ENCODE assay signal across 10 cellular contexts in genomic region chr2:157839162-157839801, GRCh38. TPM values are rescaled to one million over a fixed set of nuclear protein-coding genes. Genes with fewer than 3 reads are reported as not detected.
DNase-seq lines count a peak whose midpoint lies in the region; ATAC-seq and TF ChIP-seq lines count a peak whose summit lies in the region.
"Had no signal": no experiment of that assay in that cellular context is flagged by ENCODE, and none has a peak within 500 bp of the region (broad histone marks: within the 10 kb centered on the region; RNA-seq: fewer than 3 reads in every experiment).

No MANE protein-coding gene starts in this region.

- peaks cover 60% of the 10 kb centered on the region for H3K79me2 ChIP-seq in SK-N-SH (ENCODE audit: insufficient read depth)

- no peak overlapping the region; the same call in 1 of the 2 replicates for H3K9ac ChIP-seq in SK-N-SH

- H3K9me2 ChIP-seq in SK-N-SH = no peaks in the 10 kb centered on the region

- no peak for DNase-seq in activated naive CD8-positive, alpha-beta T cell treated with anti-CD3 and anti-CD28 coated beads, Interleukin-2, amount 50 U/mL, for 24 hours
- DNase-seq in activated naive CD8-positive, alpha-beta T cell treated with anti-CD3 and anti-CD28 coated beads for 36 hours = no peak
- peak; percentile 63 for DNase-seq in SK-N-SH
- peak in 1 of 3 donors; percentile 64 for DNase-seq in right cardiac atrium
- DNase-seq in uterus = no peak
- DNase-seq in cerebellar nuclear complex (lab: John Stamatoyannopoulos, UW) = no peak
- DNase-seq in amygdala (lab: John Stamatoyannopoulos, UW) = no peak

- H3K36me3 Mint-ChIP-seq in activated naive CD8-positive, alpha-beta T cell treated with anti-CD3 and anti-CD28 coated beads, Interleukin-2, amount 50 U/mL, for 24 hours (ENCODE audit: low read depth) = peaks cover 21% of the 10 kb centered on the region
- H3K36me3 Mint-ChIP-seq in activated naive CD8-positive, alpha-beta T cell treated with anti-CD3 and anti-CD28 coated beads for 36 hours = peaks cover 18% of the 10 kb centered on the region

- TF ChIP-seq CTCF in SK-N-SH (IDR thresholded peaks at IDR 0.05) = no peak
- no peak for TF ChIP-seq CTCF in uterus (IDR thresholded peaks at IDR 0.05)

- no peak overlapping the region for H2AFZ ChIP-seq in SK-N-SH (ENCODE audit: low read depth)

- TF ChIP-seq RAD21 in SK-N-SH (IDR thresholded peaks at IDR 0.05; ENCODE audit: low read length) = peak; percentile 4

- POLR2A ChIA-PET in SK-N-SH (lab: Yijun Ruan, JAX) = interaction anchor here (0.6 kb wide), 2 partner anchors 11 to 36 kb away, joined by 3 read pairs; no protein-coding TSS in a partner anchor

- peaks cover 4% of the 10 kb centered on the region; the same call in 1 of the 2 replicates for H4K20me1 ChIP-seq in SK-N-SH (ENCODE audit: insufficient read depth)

- H3K4me3 ChIP-seq in SK-N-SH (ENCODE audit: low read depth in 2 of 2, low read length in 1 of 2) = no peak overlapping the region
- no peak overlapping the region for H3K4me3 ChIP-seq in right cardiac atrium (ENCODE audit: low read length)
- no peak overlapping the region for H3K4me3 ChIP-seq in uterus

- CTCF ChIA-PET in SK-N-SH (lab: Yijun Ruan, JAX) = interaction anchor here (1.2 to 1.9 kb wide), 3 partner anchors 30 to 151 kb away, joined by 4 to 5 read pairs (median 5); partner anchors contain the start of gene ACVR1

- H3K4me1 Mint-ChIP-seq in activated naive CD8-positive, alpha-beta T cell treated with anti-CD3 and anti-CD28 coated beads, Interleukin-2, amount 50 U/mL, for 24 hours = peaks cover 29% of the 10 kb centered on the region
- H3K4me1 Mint-ChIP-seq in activated naive CD8-positive, alpha-beta T cell treated with anti-CD3 and anti-CD28 coated beads for 36 hours = peaks cover 33% of the 10 kb centered on the region

- H3K27me3 ChIP-seq in SK-N-SH (ENCODE audit: insufficient read depth) (no peaks in the 10 kb centered on the region), right cardiac atrium (ENCODE audit: control insufficient read depth, insufficient read depth) (no peaks in the 10 kb centered on the region), uterus (no peaks in the 10 kb centered on the region)

- H3K27ac Mint-ChIP-seq in activated naive CD8-positive, alpha-beta T cell treated with anti-CD3 and anti-CD28 coated beads, Interleukin-2, amount 50 U/mL, for 24 hours = no peak overlapping the region
- H3K27ac Mint-ChIP-seq in activated naive CD8-positive, alpha-beta T cell treated with anti-CD3 and anti-CD28 coated beads for 36 hours = no peak overlapping the region
- H3K27ac Mint-ChIP-seq: B cell, memory B cell had no signal

- ATAC-seq in activated naive CD8-positive, alpha-beta T cell treated with anti-CD3 and anti-CD28 coated beads, Interleukin-2, amount 50 U/mL, for 24 hours = peak; percentile 13
- ATAC-seq in right cardiac atrium = peak; percentile 39 to 40
- no peak for ATAC-seq in GM18858 (IDR thresholded peaks at IDR 0.05; ENCODE audit: unreplicated experiment)

- H3K27ac ChIP-seq in SK-N-SH (ENCODE audit: low read depth in 2 of 2, low read length in 1 of 2) (peak overlapping the region; percentile 93 to 99), right cardiac atrium (ENCODE audit: low read length) (peak overlapping the region; percentile 62), uterus (peak overlapping the region; percentile 13 to 59)

- H3K4me3 Mint-ChIP-seq in activated naive CD8-positive, alpha-beta T cell treated with anti-CD3 and anti-CD28 coated beads, Interleukin-2, amount 50 U/mL, for 24 hours = no peak overlapping the region
- no peak overlapping the region for H3K4me3 Mint-ChIP-seq in activated naive CD8-positive, alpha-beta T cell treated with anti-CD3 and anti-CD28 coated beads for 36 hours
- H3K4me3 Mint-ChIP-seq: B cell, memory B cell had no signal

- no peaks in the 10 kb centered on the region for H3K27me3 Mint-ChIP-seq in activated naive CD8-positive, alpha-beta T cell treated with anti-CD3 and anti-CD28 coated beads, Interleukin-2, amount 50 U/mL, for 24 hours
- H3K27me3 Mint-ChIP-seq in activated naive CD8-positive, alpha-beta T cell treated with anti-CD3 and anti-CD28 coated beads for 36 hours = no peaks in the 10 kb centered on the region
- H3K27me3 Mint-ChIP-seq: B cell, memory B cell had no signal

- intact Hi-C loops in right cardiac atrium (cut with DNase I) (loop anchor here in 1 of 4 donors (10.0 kb wide), 1 partner anchor 54 kb away; no protein-coding TSS in a partner anchor), uterus (cut with DNase I; ENCODE audit: low total_unique reads) (no loop called here)

- no peaks in the 10 kb centered on the region for H3K9me3 Mint-ChIP-seq in activated naive CD8-positive, alpha-beta T cell treated with anti-CD3 and anti-CD28 coated beads, Interleukin-2, amount 50 U/mL, for 24 hours
- no peaks in the 10 kb centered on the region for H3K9me3 Mint-ChIP-seq in activated naive CD8-positive, alpha-beta T cell treated with anti-CD3 and anti-CD28 coated beads for 36 hours
- H3K9me3 Mint-ChIP-seq: memory B cell had no signal

- H3F3A ChIP-seq in SK-N-SH (replicated peaks; ENCODE audit: insufficient read depth) = peaks cover 27% of the 10 kb centered on the region

- H3K4me1 ChIP-seq in SK-N-SH (ENCODE audit: control insufficient read depth in 1 of 2, insufficient read depth in 2 of 2, low read depth in 1 of 2, low read length in 1 of 2) = peaks cover 34 to 66% of the 10 kb centered on the region in 2 experiments
- peaks cover 32% of the 10 kb centered on the region for H3K4me1 ChIP-seq in right cardiac atrium (ENCODE audit: control insufficient read depth, insufficient read depth, low read length)
- H3K4me1 ChIP-seq in uterus = no peaks in the 10 kb centered on the region

- H3K9me3 ChIP-seq in SK-N-SH (no peaks in the 10 kb centered on the region), right cardiac atrium (ENCODE audit: control insufficient read depth, low read length) (no peaks in the 10 kb centered on the region), uterus (no peaks in the 10 kb centered on the region)

- TF ChIP-seq POLR2A in uterus (IDR thresholded peaks at IDR 0.05) = no peak

- WGBS in SK-N-SH (ENCODE audit: low lambda C conversion rate) = 27% methylated on average over 5 of the region's 5 CpGs
- 35% methylated on average over 5 of the region's 5 CpGs for WGBS in right cardiac atrium

- H3K4me2 ChIP-seq in SK-N-SH = peak overlapping the region; percentile 84

- H3K36me3 ChIP-seq in SK-N-SH (replicated peaks in 1 of 2; ENCODE audit: control insufficient read depth in 1 of 2, insufficient read depth in 2 of 2, low read length in 1 of 2) (no peaks in the 10 kb centered on the region), uterus (no peaks in the 10 kb centered on the region)

- TF ChIP-seq EP300 in SK-N-SH (IDR thresholded peaks at IDR 0.05; ENCODE audit: borderline replicate concordance in 1 of 2, low read depth in 1 of 2, low read length in 1 of 2) = peak in 1 of 2 experiments; percentile 40; a peak in 1 of 4 replicates

TF ChIP-seq in SK-N-SH, 30 proteins besides CTCF, POLR2A, EP300 and RAD21 (continues in another document):
- TF ChIP-seq, protein P1, sequence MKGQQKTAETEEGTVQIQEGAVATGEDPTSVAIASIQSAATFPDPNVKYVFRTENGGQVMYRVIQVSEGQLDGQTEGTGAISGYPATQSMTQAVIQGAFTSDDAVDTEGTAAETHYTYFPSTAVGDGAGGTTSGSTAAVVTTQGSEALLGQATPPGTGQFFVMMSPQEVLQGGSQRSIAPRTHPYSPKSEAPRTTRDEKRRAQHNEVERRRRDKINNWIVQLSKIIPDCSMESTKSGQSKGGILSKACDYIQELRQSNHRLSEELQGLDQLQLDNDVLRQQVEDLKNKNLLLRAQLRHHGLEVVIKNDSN (IDR thresholded peaks at IDR 0.05; ENCODE audit: borderline replicate concordance, low read depth) = no peak
- TF ChIP-seq TCF12 (IDR thresholded peaks at IDR 0.05) (peak; percentile 3; the same call in 1 of the 2 replicates), YY1 (IDR thresholded peaks at IDR 0.05; ENCODE audit: low read depth) (no peak), FOXJ3 (CRISPR knock-in tag; IDR thresholded peaks at IDR 0.05) (0 out of 2 replicates have a peak, but pooled peaks have one; percentile 25), RCOR1 (IDR thresholded peaks at IDR 0.05; ENCODE audit: low read length) (peak; percentile 71; the same call in 1 of the 2 replicates), SIN3A (IDR thresholded peaks at IDR 0.05; ENCODE audit: borderline replicate concordance, low read depth, low read length) (peak; percentile 89), JUND (IDR thresholded peaks at IDR 0.05) (no peak), GATA2 (CRISPR knock-in tag; IDR thresholded peaks at IDR 0.05) (peak; percentile 65), NFIC (IDR thresholded peaks at IDR 0.05; ENCODE audit: borderline replicate concordance) (0 out of 2 replicates have a peak, but pooled peaks have one; percentile 10), MXI1 (IDR thresholded peaks at IDR 0.05; ENCODE audit: low read depth, low read length) (peak; percentile 95)
- TF ChIP-seq, protein P2, sequence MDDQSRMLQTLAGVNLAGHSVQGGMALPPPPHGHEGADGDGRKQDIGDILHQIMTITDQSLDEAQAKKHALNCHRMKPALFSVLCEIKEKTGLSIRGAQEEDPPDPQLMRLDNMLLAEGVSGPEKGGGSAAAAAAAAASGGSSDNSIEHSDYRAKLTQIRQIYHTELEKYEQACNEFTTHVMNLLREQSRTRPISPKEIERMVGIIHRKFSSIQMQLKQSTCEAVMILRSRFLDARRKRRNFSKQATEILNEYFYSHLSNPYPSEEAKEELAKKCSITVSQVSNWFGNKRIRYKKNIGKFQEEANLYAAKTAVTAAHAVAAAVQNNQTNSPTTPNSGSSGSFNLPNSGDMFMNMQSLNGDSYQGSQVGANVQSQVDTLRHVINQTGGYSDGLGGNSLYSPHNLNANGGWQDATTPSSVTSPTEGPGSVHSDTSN (IDR thresholded peaks at IDR 0.05) = peak; percentile 10; the same call in 1 of the 2 replicates
- TF ChIP-seq, protein P3, sequence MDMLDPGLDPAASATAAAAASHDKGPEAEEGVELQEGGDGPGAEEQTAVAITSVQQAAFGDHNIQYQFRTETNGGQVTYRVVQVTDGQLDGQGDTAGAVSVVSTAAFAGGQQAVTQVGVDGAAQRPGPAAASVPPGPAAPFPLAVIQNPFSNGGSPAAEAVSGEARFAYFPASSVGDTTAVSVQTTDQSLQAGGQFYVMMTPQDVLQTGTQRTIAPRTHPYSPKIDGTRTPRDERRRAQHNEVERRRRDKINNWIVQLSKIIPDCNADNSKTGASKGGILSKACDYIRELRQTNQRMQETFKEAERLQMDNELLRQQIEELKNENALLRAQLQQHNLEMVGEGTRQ (IDR thresholded peaks at IDR 0.05; ENCODE audit: borderline replicate concordance, low read depth, low read length) = peak; percentile 40; the same call in 1 of the 2 replicates

RNA-seq across cellular contexts. Expression of gene ACVR1, which starts 36.8 kb away (rescaled TPM):
- 1 to 10 TPM; 6.4 to 7.1 TPM for total RNA-seq in activated naive CD8-positive, alpha-beta T cell treated with anti-CD3 and anti-CD28 coated beads for 36 hours
- 21.0 and 22.4 TPM in 2 replicates for polyA plus RNA-seq in SK-N-SH (2012; rRNA removed)
- polyA plus RNA-seq in SK-N-SH (2012; cell fraction: cytosol; rRNA removed) = 36.5 and 38.2 TPM in 2 replicates
- 24.4 and 30.1 TPM in 2 replicates for polyA plus RNA-seq in SK-N-SH (2012; cell fraction: nucleus; rRNA removed)
- total RNA-seq in right cardiac atrium = 10 to 100 TPM; 41.9 to 59.3 (median 50.5) TPM
- polyA plus RNA-seq in right cardiac atrium = 20.6 TPM
- total RNA-seq in uterus = 100 to 1,000 TPM in 1 of 4 donors, 10 to 100 TPM in 3; 30.3 to 398 (median 46.7) TPM

Comparison
In these comparisons a context has a peak if more than half of its experiments do, and no peak if none do; other contexts are left out.
1. H3K27ac ChIP-seq: peak in every context shown above with its lines; median percentile 96 in SK-N-SH; 62 in right cardiac atrium; 36 in uterus.